ENCODE assay signal across 1 cellular context in the genomic region with DNA sequence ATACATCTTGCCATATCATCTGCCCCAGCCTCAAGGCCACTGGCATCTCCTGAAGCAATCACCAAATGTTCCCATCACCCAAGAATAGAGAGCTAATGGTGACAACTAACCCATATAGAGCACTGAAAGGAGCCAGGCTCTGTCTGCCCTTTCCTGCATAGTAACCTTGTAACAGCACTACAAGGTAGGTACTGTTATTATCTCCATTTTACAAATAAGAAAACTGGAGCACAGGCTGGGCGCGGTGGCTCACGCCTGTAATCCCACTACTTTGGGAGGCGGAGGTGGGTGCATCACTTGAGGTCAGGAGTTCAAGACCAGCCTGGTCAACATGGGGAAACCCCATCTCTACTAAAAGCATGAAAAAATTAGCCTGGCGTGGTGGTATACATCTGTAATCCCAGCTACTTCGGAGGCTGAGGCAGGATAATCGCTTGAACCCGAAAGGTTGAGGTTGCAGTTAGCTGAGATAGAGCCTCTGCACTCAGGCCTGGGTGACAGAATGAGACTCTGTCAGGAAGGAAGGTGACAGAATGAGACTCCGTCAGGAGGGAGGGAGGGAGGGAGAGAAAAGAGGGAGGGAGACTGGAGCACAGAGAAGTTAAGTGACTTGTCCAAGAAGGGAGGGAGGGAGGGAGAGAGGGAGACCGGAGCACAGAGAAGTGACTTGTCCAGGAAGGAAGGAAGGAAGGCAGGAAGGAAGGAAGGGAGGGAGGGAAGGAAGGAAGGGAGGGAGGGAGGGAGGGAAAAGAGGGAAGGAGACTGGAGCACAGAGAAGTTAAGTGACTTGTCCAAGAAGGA.
TF ChIP-seq lines count a peak whose summit lies in the region.

No MANE protein-coding gene starts in this region.

TF ChIP-seq in H1, 55 proteins besides CTCF, POLR2A, EP300 and RAD21:
- TF ChIP-seq EGR1 (IDR thresholded peaks at IDR 0.05; ENCODE audit: borderline replicate concordance, low read depth, low read length), result peak; percentile 64; the same call in 1 of the 2 replicates
- TF ChIP-seq, protein P1, sequence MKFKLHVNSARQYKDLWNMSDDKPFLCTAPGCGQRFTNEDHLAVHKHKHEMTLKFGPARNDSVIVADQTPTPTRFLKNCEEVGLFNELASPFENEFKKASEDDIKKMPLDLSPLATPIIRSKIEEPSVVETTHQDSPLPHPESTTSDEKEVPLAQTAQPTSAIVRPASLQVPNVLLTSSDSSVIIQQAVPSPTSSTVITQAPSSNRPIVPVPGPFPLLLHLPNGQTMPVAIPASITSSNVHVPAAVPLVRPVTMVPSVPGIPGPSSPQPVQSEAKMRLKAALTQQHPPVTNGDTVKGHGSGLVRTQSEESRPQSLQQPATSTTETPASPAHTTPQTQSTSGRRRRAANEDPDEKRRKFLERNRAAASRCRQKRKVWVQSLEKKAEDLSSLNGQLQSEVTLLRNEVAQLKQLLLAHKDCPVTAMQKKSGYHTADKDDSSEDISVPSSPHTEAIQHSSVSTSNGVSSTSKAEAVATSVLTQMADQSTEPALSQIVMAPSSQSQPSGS (IDR thresholded peaks at IDR 0.05; ENCODE audit: low read length), result no peak
